In the genomic region with DNA sequence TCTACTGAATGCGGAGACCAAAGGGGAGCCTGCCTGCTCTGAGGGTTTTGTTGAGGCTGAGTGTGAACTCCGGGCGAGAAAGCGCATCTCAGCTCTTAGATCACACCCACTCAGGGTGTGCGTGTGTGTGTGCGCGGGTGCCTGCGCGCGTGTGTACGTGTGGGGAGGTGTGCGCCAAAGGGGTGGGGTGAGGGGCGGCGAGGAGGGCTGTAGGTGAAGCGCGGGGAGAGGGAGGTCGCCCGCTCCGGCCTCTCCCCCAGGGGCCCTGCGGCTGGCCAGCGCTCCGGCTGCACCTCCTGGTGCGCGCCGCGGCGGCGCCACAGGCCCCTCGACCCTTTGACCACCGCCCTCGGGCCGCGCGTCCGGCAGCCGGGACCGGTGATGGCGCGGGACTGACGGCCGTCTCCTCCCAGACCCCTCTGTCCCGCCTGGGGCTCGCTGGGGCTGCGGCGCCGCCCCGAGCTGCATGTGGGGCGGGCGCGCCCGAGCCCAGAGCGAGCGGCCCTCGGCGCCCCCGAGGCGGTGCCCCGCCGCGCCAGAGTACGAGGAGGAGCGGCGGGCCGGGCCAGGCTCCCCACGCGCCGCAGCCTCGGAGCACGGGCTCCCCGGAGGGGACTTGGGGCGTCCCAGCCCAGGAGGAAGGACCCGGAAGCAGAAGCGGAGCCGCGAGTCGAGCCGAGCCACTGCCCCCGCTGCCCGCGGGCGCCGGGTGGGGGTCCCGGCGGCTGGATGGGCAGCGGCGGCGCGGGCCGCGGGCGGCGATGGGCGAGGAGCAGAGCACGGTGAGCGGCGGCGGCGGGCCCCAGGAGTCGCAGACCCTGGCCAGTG, we compare ENCODE assay signal across 8 cellular contexts. TPM values are rescaled to one million over a fixed set of nuclear protein-coding genes. Genes with fewer than 3 reads are reported as not detected.
DNase-seq lines count a peak whose midpoint lies in the region; ATAC-seq and TF ChIP-seq lines count a peak whose summit lies in the region.

A gene with protein sequence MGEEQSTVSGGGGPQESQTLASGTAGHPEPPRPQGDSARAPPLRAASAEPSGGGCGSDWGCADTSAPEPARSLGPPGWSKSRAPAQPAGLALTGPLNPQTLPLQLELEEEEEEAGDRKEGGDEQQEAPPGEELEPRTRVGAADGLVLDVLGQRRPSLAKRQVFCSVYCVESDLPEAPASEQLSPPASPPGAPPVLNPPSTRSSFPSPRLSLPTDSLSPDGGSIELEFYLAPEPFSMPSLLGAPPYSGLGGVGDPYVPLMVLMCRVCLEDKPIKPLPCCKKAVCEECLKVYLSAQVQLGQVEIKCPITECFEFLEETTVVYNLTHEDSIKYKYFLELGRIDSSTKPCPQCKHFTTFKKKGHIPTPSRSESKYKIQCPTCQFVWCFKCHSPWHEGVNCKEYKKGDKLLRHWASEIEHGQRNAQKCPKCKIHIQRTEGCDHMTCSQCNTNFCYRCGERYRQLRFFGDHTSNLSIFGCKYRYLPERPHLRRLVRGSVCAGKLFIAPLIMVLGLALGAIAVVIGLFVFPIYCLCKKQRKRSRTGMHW (plus strand): TSS at position 654 of the 828 bp plus-strand sequence. CDS start 108 bp downstream, at position 762.

- no peaks in the 10 kb centered on the region for H3K9me3 ChIP-seq in neural cell (ENCODE audit: low read length)

- no peaks in the 10 kb centered on the region for H3F3A ChIP-seq in neural cell (ENCODE audit: insufficient read depth, low read length, poor library complexity, severe bottlenecking)

- TF ChIP-seq CTCF in neural cell (IDR thresholded peaks at IDR 0.05; ENCODE audit: poor library complexity, severe bottlenecking): no peak

- H3K4me2 ChIP-seq in neural cell (ENCODE audit: low read length): peak within 1 kb of the TSS; percentile 58

- H3K27ac ChIP-seq in neural cell (ENCODE audit: low read length): no peak within 1 kb of the TSS

- H3K9ac ChIP-seq in neural cell (ENCODE audit: low read length): peak within 1 kb of the TSS; percentile 63

- H3K4me3 Mint-ChIP-seq in activated naive CD8-positive, alpha-beta T cell treated with anti-CD3 and anti-CD28 coated beads for 36 hours: peak within 1 kb of the TSS; percentile 71

- no peaks in the 10 kb centered on the region for H4K20me1 ChIP-seq in neural cell (ENCODE audit: insufficient read depth)

- no peaks in the 10 kb centered on the region for H3K9me2 ChIP-seq in neural cell (ENCODE audit: insufficient read depth, low read length)

- H3K36me3 Mint-ChIP-seq in activated naive CD8-positive, alpha-beta T cell treated with anti-CD3 and anti-CD28 coated beads for 36 hours: no peaks in the 10 kb centered on the region

- peak; percentile 10 for TF ChIP-seq EP300 in neural cell (conservative IDR thresholded peaks at IDR 0.05; ENCODE audit: poor library complexity, severe bottlenecking)

- no peak within 1 kb of the TSS for H3K27ac Mint-ChIP-seq in activated naive CD8-positive, alpha-beta T cell treated with anti-CD3 and anti-CD28 coated beads for 36 hours

- peak within 1 kb of the TSS; percentile 49 for H2AFZ ChIP-seq in neural cell (ENCODE audit: low read depth, low read length)

- ATAC-seq in GM21390 (IDR thresholded peaks at IDR 0.05; ENCODE audit: unreplicated experiment): no peak

- H3K36me3 ChIP-seq in neural cell (ENCODE audit: insufficient read depth, low read length): no peaks in the 10 kb centered on the region

- DNase-seq in activated gamma-delta T cell (lab: John Stamatoyannopoulos, UW) (peak; percentile 10), activated gamma-delta T cell treated with Interleukin-2 at 50 U/mL for 16 hours (no peak), NCI-H146 treated with DMSO at 0.1 percent for 48 hours (lab: John Stamatoyannopoulos, UW; ENCODE audit: unreplicated experiment) (peak; percentile 77), glomerular visceral epithelial cell (ENCODE audit: extremely low spot score) (peak; percentile 70)
- DNase-seq in activated naive CD8-positive, alpha-beta T cell treated with anti-CD3 and anti-CD28 coated beads for 36 hours: peak; percentile 15
- DNase-seq in activated CD4-positive, CD25-positive, alpha-beta regulatory T cell treated with anti-CD3 and anti-CD28 coated beads, Interleukin-2, amount 50 U/mL, for 72 hours: no peak

- H3K79me2 ChIP-seq in neural cell (replicated peaks; ENCODE audit: insufficient read depth, low read length): no peaks in the 10 kb centered on the region

- peaks cover 79% of the 10 kb centered on the region for H3K27me3 Mint-ChIP-seq in activated naive CD8-positive, alpha-beta T cell treated with anti-CD3 and anti-CD28 coated beads for 36 hours

- peaks cover 5% of the 10 kb centered on the region for H3K9me3 Mint-ChIP-seq in activated naive CD8-positive, alpha-beta T cell treated with anti-CD3 and anti-CD28 coated beads for 36 hours

- TF ChIP-seq RAD21 in neural cell (conservative IDR thresholded peaks at IDR 0.05): peak; percentile 22

- peak within 1 kb of the TSS; percentile 77 for H3K4me3 ChIP-seq in neural cell (ENCODE audit: low read length)

- H3K4me1 Mint-ChIP-seq in activated naive CD8-positive, alpha-beta T cell treated with anti-CD3 and anti-CD28 coated beads for 36 hours: peaks cover 12% of the 10 kb centered on the region

- no peaks in the 10 kb centered on the region for H3K27me3 ChIP-seq in neural cell (ENCODE audit: insufficient read depth, low read depth, low read length)

TF ChIP-seq in neural cell, 6 proteins besides CTCF, POLR2A, EP300 and RAD21:
- TF ChIP-seq MXI1 (conservative IDR thresholded peaks at IDR 0.05; ENCODE audit: poor library complexity, severe bottlenecking) (peak; percentile 58), POLR2AphosphoS5 (IDR thresholded peaks at IDR 0.05) (peak; percentile 31), EZH2 (IDR thresholded peaks at IDR 0.05; ENCODE audit: borderline replicate concordance, insufficient read depth, low read length, poor library complexity, severe bottlenecking) (no peak), TAF1 (IDR thresholded peaks at IDR 0.05; ENCODE audit: low read depth) (no peak), SMC3 (conservative IDR thresholded peaks at IDR 0.05; ENCODE audit: poor library complexity) (no peak)
- TF ChIP-seq, protein P1, sequence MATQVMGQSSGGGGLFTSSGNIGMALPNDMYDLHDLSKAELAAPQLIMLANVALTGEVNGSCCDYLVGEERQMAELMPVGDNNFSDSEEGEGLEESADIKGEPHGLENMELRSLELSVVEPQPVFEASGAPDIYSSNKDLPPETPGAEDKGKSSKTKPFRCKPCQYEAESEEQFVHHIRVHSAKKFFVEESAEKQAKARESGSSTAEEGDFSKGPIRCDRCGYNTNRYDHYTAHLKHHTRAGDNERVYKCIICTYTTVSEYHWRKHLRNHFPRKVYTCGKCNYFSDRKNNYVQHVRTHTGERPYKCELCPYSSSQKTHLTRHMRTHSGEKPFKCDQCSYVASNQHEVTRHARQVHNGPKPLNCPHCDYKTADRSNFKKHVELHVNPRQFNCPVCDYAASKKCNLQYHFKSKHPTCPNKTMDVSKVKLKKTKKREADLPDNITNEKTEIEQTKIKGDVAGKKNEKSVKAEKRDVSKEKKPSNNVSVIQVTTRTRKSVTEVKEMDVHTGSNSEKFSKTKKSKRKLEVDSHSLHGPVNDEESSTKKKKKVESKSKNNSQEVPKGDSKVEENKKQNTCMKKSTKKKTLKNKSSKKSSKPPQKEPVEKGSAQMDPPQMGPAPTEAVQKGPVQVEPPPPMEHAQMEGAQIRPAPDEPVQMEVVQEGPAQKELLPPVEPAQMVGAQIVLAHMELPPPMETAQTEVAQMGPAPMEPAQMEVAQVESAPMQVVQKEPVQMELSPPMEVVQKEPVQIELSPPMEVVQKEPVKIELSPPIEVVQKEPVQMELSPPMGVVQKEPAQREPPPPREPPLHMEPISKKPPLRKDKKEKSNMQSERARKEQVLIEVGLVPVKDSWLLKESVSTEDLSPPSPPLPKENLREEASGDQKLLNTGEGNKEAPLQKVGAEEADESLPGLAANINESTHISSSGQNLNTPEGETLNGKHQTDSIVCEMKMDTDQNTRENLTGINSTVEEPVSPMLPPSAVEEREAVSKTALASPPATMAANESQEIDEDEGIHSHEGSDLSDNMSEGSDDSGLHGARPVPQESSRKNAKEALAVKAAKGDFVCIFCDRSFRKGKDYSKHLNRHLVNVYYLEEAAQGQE (IDR thresholded peaks at IDR 0.05; ENCODE audit: borderline replicate concordance): no peak
TF ChIP-seq in neural cell: peak in this region for 2.

RNA-seq across cellular contexts. Expression of the gene that starts here (rescaled TPM):
- total RNA-seq in activated naive CD8-positive, alpha-beta T cell treated with anti-CD3 and anti-CD28 coated beads for 36 hours: under 1 TPM; 0.12 to 0.30 TPM
- polyA plus RNA-seq in neural cell: 6.0 and 10.2 TPM in 2 replicates
- polyA minus RNA-seq in neural cell: 14.9 and 20.8 TPM in 2 replicates

Comparison
In these comparisons a context has a peak if more than half of its experiments do, and no peak if none do; other contexts are left out.
1. DNase-seq: peak in activated gamma-delta T cell (single experiment), NCI-H146 treated with DMSO at 0.1 percent for 48 hours (single experiment) and glomerular visceral epithelial cell (single experiment); none in activated gamma-delta T cell treated with Interleukin-2 at 50 U/mL for 16 hours (single experiment) and activated CD4-positive, CD25-positive, alpha-beta regulatory T cell treated with anti-CD3 and anti-CD28 coated beads, Interleukin-2, amount 50 U/mL, for 72 hours (single experiment).
2. Peak in DNase-seq in activated naive CD8-positive, alpha-beta T cell treated with anti-CD3 and anti-CD28 coated beads for 36 hours; RNA of the gene not detected or under 1 TPM.